Comparison of ENCODE assay signal across 15 cellular contexts in the genomic region with DNA sequence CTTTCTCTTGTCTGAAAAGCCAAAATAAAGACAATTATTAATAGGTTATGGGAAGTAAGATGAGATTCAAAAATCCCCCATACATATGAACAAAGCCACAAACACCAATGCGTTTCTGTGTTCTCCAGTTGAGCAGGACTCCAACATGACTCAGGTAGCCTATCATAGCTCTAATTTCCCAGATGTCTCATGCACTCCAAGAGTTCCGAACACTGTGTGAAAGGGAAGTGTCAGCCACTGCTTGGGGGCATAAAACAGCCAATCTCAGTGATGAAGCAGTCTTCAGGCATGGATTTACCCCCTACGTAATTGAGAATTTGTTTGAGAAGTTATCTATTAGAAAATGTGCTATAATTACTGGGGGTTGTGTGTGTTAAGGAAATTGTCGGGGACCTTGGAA.
A peak's percentile ranks its signal among the peaks of the same experiment; 100 is the strongest.
DNase-seq lines count a peak whose midpoint lies in the region; ATAC-seq and TF ChIP-seq lines count a peak whose summit lies in the region.
"Had no signal": no experiment of that assay in that cellular context is flagged by ENCODE, and none has a peak within 500 bp of the region (broad histone marks: within the 10 kb centered on the region; RNA-seq: fewer than 3 reads in every experiment).

No MANE protein-coding gene starts in this region.

- peak overlapping the region; percentile 76 for H2AFZ ChIP-seq in OCI-LY3 (ENCODE audit: low read depth, low read length)

- H3K79me2 ChIP-seq in OCI-LY3 (ENCODE audit: low read length), result no peaks in the 10 kb centered on the region

- H3K27ac ChIP-seq in left ventricle myocardium inferior (replicated peaks), result peak overlapping the region; percentile 68
- H3K27ac ChIP-seq in OCI-LY3 (ENCODE audit: low read length), result peak overlapping the region; percentile 74
- peak overlapping the region; percentile 40 for H3K27ac ChIP-seq in subcutaneous abdominal adipose tissue (ENCODE audit: low read depth, low read length)
- H3K27ac ChIP-seq: C4-2B had no signal

- H3K27me3 Mint-ChIP-seq in natural killer cell treated with Interleukin-12 subunit alpha and Interleukin-12 subunit beta and Interleukin-15 and Interleukin-18, amount 100 ng/mL, for 72 hours, result peaks cover 0 to 3% of the 10 kb centered on the region in 2 donors
- H3K27me3 Mint-ChIP-seq: activated naive CD8-positive, alpha-beta T cell treated with anti-CD3 and anti-CD28 coated beads, Interleukin-2, amount 50 U/mL, for 24 hours had no signal

- peak overlapping the region; percentile 27; the same call in 1 of the 2 replicates for H3K9ac ChIP-seq in OCI-LY3 (ENCODE audit: low read length)
- no peak overlapping the region for H3K9ac ChIP-seq in subcutaneous abdominal adipose tissue (ENCODE audit: low read length in 5 of 5)

- H3K27me3 ChIP-seq in left ventricle myocardium inferior (ENCODE audit: low read depth), result no peaks in the 10 kb centered on the region
- no peaks in the 10 kb centered on the region for H3K27me3 ChIP-seq in OCI-LY3 (ENCODE audit: low read depth, low read length)
- H3K27me3 ChIP-seq in subcutaneous abdominal adipose tissue (ENCODE audit: control insufficient read depth in 5 of 5, insufficient read depth in 4 of 5, low read length in 5 of 5), result no peaks in the 10 kb centered on the region

- no peaks in the 10 kb centered on the region for H4K20me1 ChIP-seq in OCI-LY3 (ENCODE audit: insufficient read depth, low read length)

- DNase-seq in left ventricle myocardium inferior, result no peak
- no peak for DNase-seq in Right ventricle myocardium superior
- no peak for DNase-seq in amygdala (lab: John Stamatoyannopoulos, UW)
- DNase-seq in epidermal melanocyte (ENCODE audit: insufficient read length, low spot score), result no peak
- no peak for DNase-seq in natural killer cell treated with Interleukin-12 subunit alpha and Interleukin-12 subunit beta and Interleukin-15 and Interleukin-18, amount 100 ng/mL, for 72 hours (ENCODE audit: low spot score)
- DNase-seq: 8988T; activated naive CD8-positive, alpha-beta T cell treated with anti-CD3 and anti-CD28 coated beads, Interleukin-2, amount 50 U/mL, for 24 hours; activated T-cell treated with anti-CD3 and anti-CD28 coated beads, Interleukin-2, amount 50 U/mL, for 4 hours; immature natural killer cell; SHP77 treated with DMSO at 0.1 percent for 48 hours had no signal

- intact Hi-C loops in left ventricle myocardium inferior (cut with micrococcal nuclease), result no loop called here
- intact Hi-C loops in Right ventricle myocardium superior (cut with DNase I), result no loop called here

- H3K27ac Mint-ChIP-seq in natural killer cell treated with Interleukin-12 subunit alpha and Interleukin-12 subunit beta and Interleukin-15 and Interleukin-18, amount 100 ng/mL, for 72 hours, result no peak overlapping the region
- H3K27ac Mint-ChIP-seq: activated naive CD8-positive, alpha-beta T cell treated with anti-CD3 and anti-CD28 coated beads, Interleukin-2, amount 50 U/mL, for 24 hours; immature natural killer cell; T-helper 2 cell treated with Interferon-gamma antibody and Interleukin-4, amounts not matched to agents 5 μg/mL and 100 μg/mL, for 36 hours had no signal

- H3K36me3 Mint-ChIP-seq in natural killer cell treated with Interleukin-12 subunit alpha and Interleukin-12 subunit beta and Interleukin-15 and Interleukin-18, amount 100 ng/mL, for 72 hours, result no peaks in the 10 kb centered on the region

- H3K4me2 ChIP-seq in OCI-LY3 (ENCODE audit: low read length), result peak overlapping the region; percentile 68

- H3K4me1 Mint-ChIP-seq in natural killer cell treated with Interleukin-12 subunit alpha and Interleukin-12 subunit beta and Interleukin-15 and Interleukin-18, amount 100 ng/mL, for 72 hours (ENCODE audit: low read depth in 2 of 2), result peaks cover 3 to 8% of the 10 kb centered on the region in 2 donors
- H3K4me1 Mint-ChIP-seq: activated naive CD8-positive, alpha-beta T cell treated with anti-CD3 and anti-CD28 coated beads, Interleukin-2, amount 50 U/mL, for 24 hours had no signal

- ATAC-seq in Right ventricle myocardium superior (ENCODE audit: poor library complexity), result no peak
- peak; percentile 40 for ATAC-seq in HG02623 (IDR thresholded peaks at IDR 0.05; ENCODE audit: unreplicated experiment)
- ATAC-seq in natural killer cell treated with Interleukin-12 subunit alpha and Interleukin-12 subunit beta and Interleukin-15 and Interleukin-18, amount 100 ng/mL, for 72 hours, result no peak
- ATAC-seq: activated naive CD8-positive, alpha-beta T cell treated with anti-CD3 and anti-CD28 coated beads, Interleukin-2, amount 50 U/mL, for 24 hours; activated T-cell treated with anti-CD3 and anti-CD28 coated beads, Interleukin-2, amount 50 U/mL, for 4 hours had no signal

- no peaks in the 10 kb centered on the region for H3K36me3 ChIP-seq in left ventricle myocardium inferior
- H3K36me3 ChIP-seq in OCI-LY3 (replicated peaks; ENCODE audit: low read depth, low read length), result no peaks in the 10 kb centered on the region
- no peaks in the 10 kb centered on the region for H3K36me3 ChIP-seq in subcutaneous abdominal adipose tissue (ENCODE audit: control insufficient read depth in 5 of 5, insufficient read depth in 5 of 5, low read length in 5 of 5)

- H3K9me3 ChIP-seq in left ventricle myocardium inferior (replicated peaks) (peaks cover 5% of the 10 kb centered on the region), OCI-LY3 (ENCODE audit: insufficient read depth, low read length) (no peaks in the 10 kb centered on the region), subcutaneous abdominal adipose tissue (ENCODE audit: control insufficient read depth in 5 of 5, low read length in 5 of 5) (peaks cover 0 to 2% (median 0%) of the 10 kb centered on the region in 5 donors)

- TF ChIP-seq CTCF in left ventricle myocardium inferior (IDR thresholded peaks at IDR 0.05; ENCODE audit: borderline replicate concordance) (no peak), OCI-LY3 (IDR thresholded peaks at IDR 0.05; ENCODE audit: low read depth, low read length) (no peak)

- H3K9me3 Mint-ChIP-seq in natural killer cell treated with Interleukin-12 subunit alpha and Interleukin-12 subunit beta and Interleukin-15 and Interleukin-18, amount 100 ng/mL, for 72 hours, result no peaks in the 10 kb centered on the region
- H3K9me3 Mint-ChIP-seq: activated naive CD8-positive, alpha-beta T cell treated with anti-CD3 and anti-CD28 coated beads, Interleukin-2, amount 50 U/mL, for 24 hours; activated T-cell treated with anti-CD3 and anti-CD28 coated beads, Interleukin-2, amount 50 U/mL, for 4 hours; T-helper 2 cell treated with Interferon-gamma antibody and Interleukin-4, amounts not matched to agents 5 μg/mL and 100 μg/mL, for 36 hours had no signal

- no peak overlapping the region for H3K4me3 ChIP-seq in left ventricle myocardium inferior
- H3K4me3 ChIP-seq in OCI-LY3 (ENCODE audit: low read length), result peak overlapping the region; percentile 53
- H3K4me3 ChIP-seq in subcutaneous abdominal adipose tissue (ENCODE audit: low read depth in 1 of 5, low read length in 5 of 5), result peak overlapping the region in 1 of 5 donors; percentile 14

- no peak overlapping the region for H3K4me3 Mint-ChIP-seq in natural killer cell treated with Interleukin-12 subunit alpha and Interleukin-12 subunit beta and Interleukin-15 and Interleukin-18, amount 100 ng/mL, for 72 hours
- H3K4me3 Mint-ChIP-seq: activated naive CD8-positive, alpha-beta T cell treated with anti-CD3 and anti-CD28 coated beads, Interleukin-2, amount 50 U/mL, for 24 hours; activated T-cell treated with anti-CD3 and anti-CD28 coated beads, Interleukin-2, amount 50 U/mL, for 4 hours; immature natural killer cell; T-helper 2 cell treated with Interferon-gamma antibody and Interleukin-4, amounts not matched to agents 5 μg/mL and 100 μg/mL, for 36 hours had no signal

- peaks cover 25% of the 10 kb centered on the region for H3K4me1 ChIP-seq in left ventricle myocardium inferior
- peaks cover 67% of the 10 kb centered on the region for H3K4me1 ChIP-seq in OCI-LY3 (ENCODE audit: low read length)
- peaks cover 0 to 30% (median 12%) of the 10 kb centered on the region in 5 donors for H3K4me1 ChIP-seq in subcutaneous abdominal adipose tissue (ENCODE audit: control insufficient read depth in 5 of 5, insufficient read depth in 5 of 5, low read length in 5 of 5)
